25 cellular contexts compared by ENCODE assay signal in the genomic region with DNA sequence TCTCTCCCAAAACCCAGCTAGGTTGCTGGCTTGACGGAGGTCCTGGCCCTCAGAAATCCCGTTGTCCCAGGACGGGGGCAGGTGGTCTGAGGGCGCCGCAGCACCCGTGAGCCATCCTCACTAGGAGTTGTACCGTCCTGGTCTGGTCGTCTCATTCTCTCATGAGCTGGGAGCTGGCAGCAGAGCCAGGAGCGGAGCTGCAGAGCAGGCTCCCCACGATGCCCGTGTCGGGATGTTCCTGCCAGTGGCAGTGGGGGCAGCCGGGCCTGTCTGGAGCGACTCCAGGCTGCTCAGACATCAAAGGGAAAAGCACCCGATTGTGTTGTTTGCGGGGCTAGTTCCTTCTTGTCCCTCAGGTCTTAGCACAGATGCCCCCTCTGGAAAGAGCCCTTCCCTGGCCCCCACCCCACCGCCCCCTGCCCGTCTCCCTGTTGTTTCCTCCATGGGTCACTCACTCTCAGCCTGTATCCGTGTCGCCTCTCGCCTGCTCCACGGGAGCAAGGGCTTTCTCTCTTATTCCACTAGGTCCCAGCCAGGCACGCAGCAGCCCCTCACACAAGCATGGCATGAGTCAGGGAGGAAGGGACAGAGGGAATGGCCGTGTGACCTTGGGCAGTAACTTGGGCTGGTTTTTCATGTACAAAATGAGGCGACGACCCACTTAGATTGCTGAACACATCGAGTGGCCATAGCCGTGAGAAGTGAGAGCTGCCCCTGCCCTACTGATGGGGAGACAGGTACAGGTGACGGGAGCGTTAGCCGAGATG. TPM values are rescaled to one million over a fixed set of nuclear protein-coding genes. Genes with fewer than 3 reads are reported as not detected.
DNase-seq lines count a peak whose midpoint lies in the region; ATAC-seq, FAIRE-seq and TF ChIP-seq lines count a peak whose summit lies in the region.
"Had no signal": no experiment of that assay in that cellular context is flagged by ENCODE, and none has a peak within 500 bp of the region (broad histone marks: within the 10 kb centered on the region; RNA-seq: fewer than 3 reads in every experiment).

No MANE protein-coding gene starts in this region.

- H3K4me3 Mint-ChIP-seq in activated CD4-positive, alpha-beta T cell treated with anti-CD3 and anti-CD28 coated beads, Interleukin-2, amount 10 ng/mL, durations not matched to agents 7 days and 5 days, result no peak overlapping the region
- no peak overlapping the region for H3K4me3 Mint-ChIP-seq in stimulated activated naive B cell treated with anti-CD40 and anti-IgM and Interleukin-4, amounts not matched to agents 10 μg/mL and 1 μg/mL and 100 μg/mL, for 72 hours
- H3K4me3 Mint-ChIP-seq: activated naive CD4-positive, alpha-beta T cell treated with anti-CD3 and anti-CD28 coated beads, Interleukin-2, amount 50 U/mL, for 24 hours; CD4-positive, CD25-positive, alpha-beta regulatory T cell; H9; stimulated activated naive CD8-positive, alpha-beta T cell treated with anti-CD3 and anti-CD28 coated beads, Interleukin-15, amount 100 ng/mL, for 72 hours had no signal

- WGBS in H1 (ENCODE audit: extremely low coverage in 1 of 2, insufficient coverage in 1 of 2, insufficient read length in 1 of 2, insufficient replicate concordance in 2 of 2, low coverage in 1 of 2, low lambda C conversion rate in 2 of 2, missing lambda C conversion rate in 1 of 2), 2 experiments, result 92% methylated on average over 29 of the region's 31 CpGs; no CpG with 5 or more reads in 1 of the 2 experiments

- TF ChIP-seq EP300 in H1 (IDR thresholded peaks at IDR 0.05; ENCODE audit: borderline replicate concordance in 1 of 2, low read depth in 2 of 2, low read length in 2 of 2), result no peak

- H3K36me3 Mint-ChIP-seq in activated CD4-positive, alpha-beta T cell treated with anti-CD3 and anti-CD28 coated beads, Interleukin-2, amount 10 ng/mL, durations not matched to agents 7 days and 5 days (ENCODE audit: low read depth), result peaks cover 9% of the 10 kb centered on the region
- peaks cover 25 to 34% of the 10 kb centered on the region in 2 donors for H3K36me3 Mint-ChIP-seq in stimulated activated naive B cell treated with anti-CD40 and anti-IgM and Interleukin-4, amounts not matched to agents 10 μg/mL and 1 μg/mL and 100 μg/mL, for 72 hours

- H3K27me3 ChIP-seq in left ventricle myocardium inferior (ENCODE audit: low read depth) (no peaks in the 10 kb centered on the region), H1 (replicated peaks in 1 of 4; ENCODE audit: control insufficient read depth in 3 of 4, extremely low read depth in 1 of 4, insufficient read depth in 3 of 4, low read length in 3 of 4) (peaks cover 0 to 3% (median 0%) of the 10 kb centered on the region in 4 experiments; a peak in 1 of 7 replicates)
- H3K27me3 ChIP-seq: ovary had no signal

- 0 out of 2 replicates have a peak overlapping the region, but pooled peaks have one; percentile 39 for H2AK5ac ChIP-seq in H1 (ENCODE audit: low read depth, low read length)

- POLR2A ChIA-PET in H1 (lab: Charles Lee; ENCODE audit: partially characterized antibody), result interaction anchor here (0.6 to 2.9 kb wide), 9 partner anchors 13 to 125 kb away, joined by 3 to 10 read pairs (median 6); partner anchors contain the start of genes ATF4 and RPL3
- POLR2A ChIA-PET in activated CD4-positive, alpha-beta T cell treated with anti-CD3 and anti-CD28 coated beads, Interleukin-2, amount 10 ng/mL, durations not matched to agents 7 days and 5 days (lab: Charles Lee), result no interaction called here

- no peak overlapping the region for H3K56ac ChIP-seq in H1 (replicated peaks; ENCODE audit: insufficient read length, low read depth, low read length)

- peaks cover 4% of the 10 kb centered on the region; the same call in 1 of the 2 replicates for H3K23me2 ChIP-seq in H1 (ENCODE audit: low read depth, low read length)

- no peak for DNase-seq in left ventricle myocardium inferior
- DNase-seq in Right ventricle myocardium superior, result no peak
- no peak for DNase-seq in H1 (ENCODE audit: low read depth in 1 of 2, low spot score in 2 of 2)
- DNase-seq in occipital lobe (lab: John Stamatoyannopoulos, UW), result peak; percentile 47
- DNase-seq in activated CD4-positive, alpha-beta T cell treated with anti-CD3 and anti-CD28 coated beads, Interleukin-2, amount 10 ng/mL, durations not matched to agents 7 days and 5 days, result no peak
- DNase-seq in stimulated activated naive B cell treated with anti-CD40 and anti-IgM and Interleukin-4, amounts not matched to agents 10 μg/mL and 1 μg/mL and 100 μg/mL, for 72 hours, result no peak
- DNase-seq in GM13977 (ENCODE audit: low spot score), result no peak
- DNase-seq: ACHN; activated CD4-positive, alpha-beta T cell treated with anti-CD3 and anti-CD28 coated beads, Interleukin-2, amount 50 U/mL, for 48 hours; activated T-cell treated with anti-CD3 and anti-CD28 coated beads, Interleukin-2, amount 50 U/mL, for 1 hour; CD4-positive, CD25-positive, alpha-beta regulatory T cell; DMS153; erythroblast; foreskin melanocyte; H9; ovary; SHP77 treated with DMSO at 0.1 percent for 48 hours; stimulated activated CD4-positive, alpha-beta T cell treated with anti-CD3 and anti-CD28 coated beads, Interleukin-2, amount 100 ng/mL, for 48 hours; stimulated activated naive CD8-positive, alpha-beta T cell treated with anti-CD3 and anti-CD28 coated beads, Interleukin-15, amount 100 ng/mL, for 72 hours; T-helper 1 cell had no signal

- H3K27ac Mint-ChIP-seq in activated CD4-positive, alpha-beta T cell treated with anti-CD3 and anti-CD28 coated beads, Interleukin-2, amount 10 ng/mL, durations not matched to agents 7 days and 5 days, result no peak overlapping the region
- H3K27ac Mint-ChIP-seq in stimulated activated naive B cell treated with anti-CD40 and anti-IgM and Interleukin-4, amounts not matched to agents 10 μg/mL and 1 μg/mL and 100 μg/mL, for 72 hours, result no peak overlapping the region
- H3K27ac Mint-ChIP-seq: activated naive CD4-positive, alpha-beta T cell treated with anti-CD3 and anti-CD28 coated beads, Interleukin-2, amount 50 U/mL, for 24 hours; CD4-positive, CD25-positive, alpha-beta regulatory T cell; H9; stimulated activated naive CD8-positive, alpha-beta T cell treated with anti-CD3 and anti-CD28 coated beads, Interleukin-15, amount 100 ng/mL, for 72 hours had no signal

- no peak for FAIRE-seq in H1 (lab: Jason Lieb, UNC)
- FAIRE-seq: GM12878 had no signal

- intact Hi-C loops in left ventricle myocardium inferior (cut with micrococcal nuclease), result no loop called here
- intact Hi-C loops in Right ventricle myocardium superior (cut with DNase I), result no loop called here

- in situ Hi-C loops in GM13977 (cut with MboI; ENCODE audit: low pct_unique_long_range_greater_than_20kb, low sequenced_read_pairs, unreplicated experiment), result no loop called here

- no peak for TF ChIP-seq RAD21 in H1 (IDR thresholded peaks at IDR 0.05 in 1 of 2, conservative IDR thresholded peaks at IDR 0.05 in 1 of 2; ENCODE audit: low read depth in 2 of 2, low read length in 2 of 2)

- no peak overlapping the region for H4K91ac ChIP-seq in H1 (replicated peaks; ENCODE audit: insufficient read length, low read length)

- no peak overlapping the region for H3K4ac ChIP-seq in H1 (replicated peaks; ENCODE audit: insufficient read length, low read depth, low read length)

- H3K36me3 ChIP-seq in left ventricle myocardium inferior, result peaks cover 23% of the 10 kb centered on the region
- H3K36me3 ChIP-seq in H1 (ENCODE audit: control insufficient read depth in 2 of 4, insufficient read depth in 4 of 4, low read length in 3 of 4), result peaks cover 0 to 5% (median 2%) of the 10 kb centered on the region in 4 experiments; a peak in 4 of 8 replicates
- H3K36me3 ChIP-seq: ovary had no signal

- H2BK15ac ChIP-seq in H1 (ENCODE audit: low read length), result peak overlapping the region; percentile 31; the same call in 1 of the 2 replicates

- H3K9me3 ChIP-seq in left ventricle myocardium inferior (replicated peaks), result no peaks in the 10 kb centered on the region
- no peaks in the 10 kb centered on the region for H3K9me3 ChIP-seq in H1 (ENCODE audit: insufficient read depth in 2 of 2, low read depth in 1 of 2, low read length in 1 of 2)
- H3K9me3 ChIP-seq: ovary had no signal

- peaks cover 5% of the 10 kb centered on the region for H3K27me3 Mint-ChIP-seq in activated CD4-positive, alpha-beta T cell treated with anti-CD3 and anti-CD28 coated beads, Interleukin-2, amount 10 ng/mL, durations not matched to agents 7 days and 5 days
- H3K27me3 Mint-ChIP-seq in stimulated activated naive B cell treated with anti-CD40 and anti-IgM and Interleukin-4, amounts not matched to agents 10 μg/mL and 1 μg/mL and 100 μg/mL, for 72 hours, result no peaks in the 10 kb centered on the region
- H3K27me3 Mint-ChIP-seq: activated naive CD4-positive, alpha-beta T cell treated with anti-CD3 and anti-CD28 coated beads, Interleukin-2, amount 50 U/mL, for 24 hours; CD4-positive, CD25-positive, alpha-beta regulatory T cell had no signal

- no peak overlapping the region for H3K4me2 ChIP-seq in H1 (ENCODE audit: insufficient read depth in 1 of 2, low read depth in 2 of 2, low read length in 2 of 2)

- no peak overlapping the region for H3K14ac ChIP-seq in H1 (ENCODE audit: insufficient read length)

- no peak overlapping the region; the same call in 1 of the 2 replicates for H3K18ac ChIP-seq in H1 (ENCODE audit: extremely low read depth, low read length)

- H3K27ac ChIP-seq in left ventricle myocardium inferior (replicated peaks) (peak overlapping the region; percentile 65), H1 (ENCODE audit: low read depth, low read length) (no peak overlapping the region)
- H3K27ac ChIP-seq: ovary had no signal

- peaks cover 0 to 3% of the 10 kb centered on the region in 2 experiments for H4K20me1 ChIP-seq in H1 (replicated peaks in 1 of 2; ENCODE audit: control insufficient read depth in 1 of 2, insufficient read depth in 2 of 2, low read length in 2 of 2)

- TF ChIP-seq POLR2A in H1 (IDR thresholded peaks at IDR 0.05; ENCODE audit: control extremely low read depth in 1 of 2, low read depth in 2 of 2, low read length in 2 of 2), result no peak

- H3K23ac ChIP-seq in H1 (ENCODE audit: insufficient read length), result no peak overlapping the region

- no peaks in the 10 kb centered on the region for H3K9me3 Mint-ChIP-seq in activated CD4-positive, alpha-beta T cell treated with anti-CD3 and anti-CD28 coated beads, Interleukin-2, amount 10 ng/mL, durations not matched to agents 7 days and 5 days
- no peaks in the 10 kb centered on the region for H3K9me3 Mint-ChIP-seq in stimulated activated naive B cell treated with anti-CD40 and anti-IgM and Interleukin-4, amounts not matched to agents 10 μg/mL and 1 μg/mL and 100 μg/mL, for 72 hours
- H3K9me3 Mint-ChIP-seq: activated naive CD4-positive, alpha-beta T cell treated with anti-CD3 and anti-CD28 coated beads, Interleukin-2, amount 50 U/mL, for 24 hours; CD4-positive, CD25-positive, alpha-beta regulatory T cell; H9; stimulated activated naive CD8-positive, alpha-beta T cell treated with anti-CD3 and anti-CD28 coated beads, Interleukin-15, amount 100 ng/mL, for 72 hours had no signal

- no peak overlapping the region for H4K5ac ChIP-seq in H1 (ENCODE audit: insufficient read length, low read depth, low read length)

- H3K79me2 ChIP-seq in H1 (ENCODE audit: control insufficient read depth in 1 of 2, insufficient read depth in 2 of 2, low read length in 2 of 2), result no peaks in the 10 kb centered on the region

- H3K9ac ChIP-seq in H1 (replicated peaks in 1 of 4; ENCODE audit: extremely low read depth in 1 of 4, low read depth in 3 of 4, low read length in 3 of 4), result no peak overlapping the region

- no peaks in the 10 kb centered on the region for H3K79me1 ChIP-seq in H1 (ENCODE audit: low read depth, low read length)

- no peak overlapping the region for H2BK12ac ChIP-seq in H1 (ENCODE audit: low read depth, low read length)

- TF ChIP-seq CTCF in left ventricle myocardium inferior (IDR thresholded peaks at IDR 0.05; ENCODE audit: borderline replicate concordance), result no peak
- TF ChIP-seq CTCF in H1 (IDR thresholded peaks at IDR 0.05; ENCODE audit: control extremely low read depth in 1 of 3, insufficient read depth in 1 of 3, low read depth in 1 of 3, low read length in 3 of 3), result no peak
- TF ChIP-seq CTCF in GM13977 (IDR thresholded peaks at IDR 0.05; ENCODE audit: extremely low read depth, insufficient read depth, missing control alignments), result no peak

- H4K8ac ChIP-seq in H1 (ENCODE audit: extremely low read depth, insufficient read depth, low read length), result no peak overlapping the region

- peaks cover 16% of the 10 kb centered on the region for H3K4me1 Mint-ChIP-seq in activated CD4-positive, alpha-beta T cell treated with anti-CD3 and anti-CD28 coated beads, Interleukin-2, amount 10 ng/mL, durations not matched to agents 7 days and 5 days
- H3K4me1 Mint-ChIP-seq in stimulated activated naive B cell treated with anti-CD40 and anti-IgM and Interleukin-4, amounts not matched to agents 10 μg/mL and 1 μg/mL and 100 μg/mL, for 72 hours, result peaks cover 10 to 21% of the 10 kb centered on the region in 2 donors

- H3K4me3 ChIP-seq in left ventricle myocardium inferior (no peak overlapping the region), H1 (ENCODE audit: extremely low read depth in 1 of 4, insufficient read depth in 2 of 4, low read depth in 3 of 4, low read length in 4 of 4) (no peak overlapping the region)
- H3K4me3 ChIP-seq: GM12878, ovary, skin epidermis had no signal

- H2BK20ac ChIP-seq in H1 (ENCODE audit: low read length), result 0 out of 2 replicates have a peak overlapping the region, but pooled peaks have one; percentile 48

- H3K4me1 ChIP-seq in left ventricle myocardium inferior, result peaks cover 59% of the 10 kb centered on the region
- peaks cover 0 to 17% (median 16%) of the 10 kb centered on the region in 4 experiments; a peak in 6 of 7 replicates for H3K4me1 ChIP-seq in H1 (replicated peaks in 1 of 4; ENCODE audit: control insufficient read depth in 3 of 4, insufficient read depth in 4 of 4, low read length in 3 of 4)

- no peak for ATAC-seq in Right ventricle myocardium superior (ENCODE audit: poor library complexity)
- no peak for ATAC-seq in GM21447 (IDR thresholded peaks at IDR 0.05; ENCODE audit: unreplicated experiment)
- ATAC-seq in stimulated activated naive B cell treated with anti-CD40 and anti-IgM and Interleukin-4, amounts not matched to agents 10 μg/mL and 1 μg/mL and 100 μg/mL, for 72 hours (replicated peaks), result no peak
- ATAC-seq: GM12878; stimulated activated naive CD8-positive, alpha-beta T cell treated with anti-CD3 and anti-CD28 coated beads, Interleukin-15, amount 100 ng/mL, for 72 hours had no signal

- CTCF ChIA-PET in H1 (lab: Charles Lee; ENCODE audit: partially characterized antibody), result interaction anchor here (0.9 to 2.9 kb wide), 10 partner anchors 12 to 98 kb away, joined by 3 to 10 read pairs (median 4); partner anchors contain the start of gene TAB1
- CTCF ChIA-PET in activated CD4-positive, alpha-beta T cell treated with anti-CD3 and anti-CD28 coated beads, Interleukin-2, amount 10 ng/mL, durations not matched to agents 7 days and 5 days (lab: Charles Lee), result interaction anchor here (1.0 kb wide), 1 partner anchor 15 kb away, joined by 4 read pairs; no protein-coding TSS in a partner anchor

- no peak overlapping the region for H2BK120ac ChIP-seq in H1 (replicated peaks; ENCODE audit: low read depth, low read length)

- no peak overlapping the region for H2AFZ ChIP-seq in H1 (ENCODE audit: low read length)

- H2BK5ac ChIP-seq in H1 (ENCODE audit: low read depth, low read length), result peak overlapping the region; percentile 81

RNA-seq across cellular contexts. Expression of gene MGAT3, which starts 23.2 kb away (rescaled TPM):
- total RNA-seq in left ventricle myocardium inferior (3.2 TPM), Right ventricle myocardium superior (3.9 TPM), occipital lobe (24.8 TPM)
- 8.5 and 9.2 TPM in 2 replicates for total RNA-seq in H1 (2021; fragmentation: NEBNext Ultra II Directional; extraction: Animal tissue kit (Norgen Biotek cat#: 25700))
- polyA plus RNA-seq in H1 (2011; rRNA removed), result 4.3 and 6.3 TPM in 2 replicates
- 4.7 TPM for polyA plus RNA-seq in H1 (2011; cell fraction: cytosol; rRNA removed)
- polyA plus RNA-seq in H1 (2011; cell fraction: nucleus; rRNA removed), result 6.4 TPM
- polyA plus RNA-seq in H1 (2012, experiment 1 of 2), result 6.4 to 8.6 TPM (median 7.1 TPM) in 4 replicates
- polyA plus RNA-seq in H1 (2012, experiment 2 of 2), result 5.9 TPM
- polyA plus RNA-seq in H1 (2013, experiment 1 of 2), result 5.5 TPM
- 5.2 TPM for polyA plus RNA-seq in H1 (2013, experiment 2 of 2)
- polyA minus RNA-seq in H1 (2011; rRNA and poly(A)+ RNA removed), result 5.9 and 6.3 TPM in 2 replicates
- polyA minus RNA-seq in H1 (2011; cell fraction: cytosol; rRNA and poly(A)+ RNA removed), result 7.0 TPM
- polyA minus RNA-seq in H1 (2011; cell fraction: nucleus; rRNA and poly(A)+ RNA removed), result 4.2 TPM
- 10 to 100 TPM; 12.8 to 15.5 TPM for total RNA-seq in activated CD4-positive, alpha-beta T cell treated with anti-CD3 and anti-CD28 coated beads, Interleukin-2, amount 10 ng/mL, durations not matched to agents 7 days and 5 days
- total RNA-seq: M059J had no signal
- polyA plus RNA-seq: CD4-positive, CD25-positive, alpha-beta regulatory T cell had no signal

RNA-seq across cellular contexts. Expression of gene TAB1, which starts 34.1 kb away (rescaled TPM):
- 19.4 TPM for total RNA-seq in left ventricle myocardium inferior
- total RNA-seq in Right ventricle myocardium superior, result 17.3 TPM
- 23.1 and 26.1 TPM in 2 replicates for total RNA-seq in H1 (2021; fragmentation: NEBNext Ultra II Directional; extraction: Animal tissue kit (Norgen Biotek cat#: 25700))
- 38.0 and 77.1 TPM in 2 replicates for polyA plus RNA-seq in H1 (2011; rRNA removed)
- polyA plus RNA-seq in H1 (2011; cell fraction: cytosol; rRNA removed), result 41.7 TPM
- polyA plus RNA-seq in H1 (2011; cell fraction: nucleus; rRNA removed), result 53.9 TPM
- polyA plus RNA-seq in H1 (2012, experiment 1 of 2), result 17.0 to 29.1 TPM (median 26.8 TPM) in 4 replicates
- polyA plus RNA-seq in H1 (2012, experiment 2 of 2), result 22.4 TPM
- 16.1 TPM for polyA plus RNA-seq in H1 (2013, experiment 1 of 2)
- polyA plus RNA-seq in H1 (2013, experiment 2 of 2), result 15.7 TPM
- polyA minus RNA-seq in H1 (2011; rRNA and poly(A)+ RNA removed), result 22.1 and 25.9 TPM in 2 replicates
- 29.2 TPM for polyA minus RNA-seq in H1 (2011; cell fraction: cytosol; rRNA and poly(A)+ RNA removed)
- polyA minus RNA-seq in H1 (2011; cell fraction: nucleus; rRNA and poly(A)+ RNA removed), result 18.2 TPM
- 15.4 TPM for total RNA-seq in occipital lobe
- total RNA-seq in activated CD4-positive, alpha-beta T cell treated with anti-CD3 and anti-CD28 coated beads, Interleukin-2, amount 10 ng/mL, durations not matched to agents 7 days and 5 days, result 10 to 100 TPM; 36.4 to 40.8 TPM
